19 cellular contexts compared by ENCODE assay signal in genomic region chr2:205772983-205773382, GRCh38.
DNase-seq lines count a peak whose midpoint lies in the region; ATAC-seq and TF ChIP-seq lines count a peak whose summit lies in the region.
"Had no signal": no experiment of that assay in that cellular context is flagged by ENCODE, and none has a peak within 500 bp of the region (broad histone marks: within the 10 kb centered on the region; RNA-seq: fewer than 3 reads in every experiment).

No MANE protein-coding gene starts in this region.

- TF ChIP-seq CTCF in nephron (IDR thresholded peaks at IDR 0.05; ENCODE audit: unreplicated experiment in 3 of 3), result no peak
- no peak for TF ChIP-seq CTCF in coronary artery (IDR thresholded peaks at IDR 0.05)
- TF ChIP-seq CTCF in left lung (IDR thresholded peaks at IDR 0.05), result no peak

- intact Hi-C loops in left lung (cut with DNase I), result no loop called here

- peaks cover 0 to 7% of the 10 kb centered on the region in 2 donors for H3K36me3 ChIP-seq in left lung
- H3K36me3 ChIP-seq: brain microvascular endothelial cell, SJSA1, suprapubic skin had no signal

- no peaks in the 10 kb centered on the region for H3K27me3 ChIP-seq in left lung
- H3K27me3 ChIP-seq: brain microvascular endothelial cell, SJSA1, suprapubic skin had no signal

- H3K36me3 Mint-ChIP-seq in nephron (ENCODE audit: low read depth), result peaks cover 21% of the 10 kb centered on the region
- H3K36me3 Mint-ChIP-seq: activated naive CD8-positive, alpha-beta T cell treated with anti-CD3 and anti-CD28 coated beads for 36 hours had no signal

- H3K27me3 Mint-ChIP-seq in nephron (ENCODE audit: low read depth), result no peaks in the 10 kb centered on the region

- no peaks in the 10 kb centered on the region for H3K9me3 ChIP-seq in left lung
- H3K9me3 ChIP-seq: SJSA1, suprapubic skin had no signal

- H3K9me3 Mint-ChIP-seq in nephron, result no peaks in the 10 kb centered on the region
- H3K9me3 Mint-ChIP-seq: activated naive CD8-positive, alpha-beta T cell treated with anti-CD3 and anti-CD28 coated beads for 36 hours; dendritic cell treated with granulocyte-macrophage colony-stimulating factor and Interleukin-4, amounts not matched to agents 40 ng/mL and 50 ng/mL, for 4 days; nephron progenitor cell had no signal

- no peak overlapping the region for H3K4me3 Mint-ChIP-seq in nephron
- H3K4me3 Mint-ChIP-seq: activated naive CD8-positive, alpha-beta T cell treated with anti-CD3 and anti-CD28 coated beads for 36 hours; dendritic cell treated with granulocyte-macrophage colony-stimulating factor and Interleukin-4, amounts not matched to agents 40 ng/mL and 50 ng/mL, for 4 days; nephron progenitor cell had no signal

- H3K27ac Mint-ChIP-seq in nephron, result peak overlapping the region in 2 of 3 experiments; percentile 41 to 59
- H3K27ac Mint-ChIP-seq: activated naive CD8-positive, alpha-beta T cell treated with anti-CD3 and anti-CD28 coated beads for 36 hours; dendritic cell treated with granulocyte-macrophage colony-stimulating factor and Interleukin-4, amounts not matched to agents 40 ng/mL and 50 ng/mL, for 4 days; nephron progenitor cell had no signal

- H3K4me1 ChIP-seq in left lung, result peaks cover 16 to 41% of the 10 kb centered on the region in 2 donors

- no peak for ATAC-seq in left lung
- ATAC-seq in HG02870 (IDR thresholded peaks at IDR 0.05; ENCODE audit: unreplicated experiment), result no peak

- no peak overlapping the region for H3K27ac ChIP-seq in coronary artery
- no peak overlapping the region for H3K27ac ChIP-seq in left lung
- H3K27ac ChIP-seq: brain microvascular endothelial cell, epithelial cell of prostate, GM23248, SJSA1, suprapubic skin had no signal

- no peak overlapping the region for H3K4me3 ChIP-seq in coronary artery
- no peak overlapping the region for H3K4me3 ChIP-seq in left lung
- H3K4me3 ChIP-seq: GM23248, SJSA1, suprapubic skin had no signal

- DNase-seq in DMS79 (lab: John Stamatoyannopoulos, UW) (peak; percentile 34), NCI-H1436 treated with DMSO at 0.1 percent for 48 hours (lab: John Stamatoyannopoulos, UW) (peak; percentile 27), NCI-H510A treated with DMSO at 0.1 percent for 48 hours (lab: John Stamatoyannopoulos, UW) (peak; percentile 90), coronary artery (ENCODE audit: low spot score) (no peak), left lung (no peak)
- DNase-seq: activated CD4-positive, CD25-positive, alpha-beta regulatory T cell treated with anti-CD3 and anti-CD28 coated beads, Interleukin-2, amount 50 U/mL, for 72 hours; activated naive CD8-positive, alpha-beta T cell treated with anti-CD3 and anti-CD28 coated beads for 36 hours; brain microvascular endothelial cell; GM23248; kidney glomerular epithelial cell; mesendoderm; nephron progenitor cell; small intestine had no signal

- peaks cover 83% of the 10 kb centered on the region for H3K4me1 Mint-ChIP-seq in nephron

Comparison
In these comparisons a context has a peak if more than half of its experiments do, and no peak if none do; other contexts are left out.
1. DNase-seq: peak in DMS79 (single experiment), NCI-H1436 treated with DMSO at 0.1 percent for 48 hours (single experiment) and NCI-H510A treated with DMSO at 0.1 percent for 48 hours (single experiment); none in coronary artery (single experiment) and left lung (0 of 2).